In genomic region chr3:123941150-123941941, GRCh38 we compare ENCODE assay signal across 15 cellular contexts. TPM values are rescaled to one million over a fixed set of nuclear protein-coding genes. Genes with fewer than 3 reads are reported as not detected.
DNase-seq lines count a peak whose midpoint lies in the region; ATAC-seq, FAIRE-seq and TF ChIP-seq lines count a peak whose summit lies in the region.
"Had no signal": no experiment of that assay in that cellular context is flagged by ENCODE, and none has a peak within 500 bp of the region (broad histone marks: within the 10 kb centered on the region; RNA-seq: fewer than 3 reads in every experiment).

No MANE protein-coding gene starts in this region.

- H3K9ac ChIP-seq in K562 (ENCODE audit: insufficient read depth in 1 of 2, low read depth in 2 of 2, low read length in 2 of 2): no peak overlapping the region

- H3K9me1 ChIP-seq in K562 (ENCODE audit: control insufficient read depth, insufficient read depth, low read length): no peaks in the 10 kb centered on the region

- in situ Hi-C loops in K562 (cut with MboI): no loop called here

- TF ChIP-seq POLR2A in K562 (conservative IDR thresholded peaks at IDR 0.05): no peak

- CTCF ChIA-PET in K562 (lab: Yijun Ruan, JAX; ENCODE audit: low intra/inter-chr PET ratio): no interaction called here

- H3K4me3 ChIP-seq in K562 (no peak overlapping the region), lower lobe of right lung (no peak overlapping the region), H7 (ENCODE audit: insufficient read depth, low read depth, low read length) (no peak overlapping the region)
- H3K4me3 ChIP-seq: SK-N-MC had no signal

- 69% methylated on average over 3 of the region's 3 CpGs for WGBS in K562 (ENCODE audit: insufficient coverage, low coverage, missing lambda C conversion rate)

- H3K79me2 ChIP-seq in K562 (ENCODE audit: control insufficient read depth, insufficient read depth, low read length): no peaks in the 10 kb centered on the region

- no peaks in the 10 kb centered on the region for H3K9me3 ChIP-seq in K562 (replicated peaks; ENCODE audit: control insufficient read depth, insufficient read depth, low read depth, low read length)
- H3K9me3 ChIP-seq in lower lobe of right lung: no peaks in the 10 kb centered on the region

- TF ChIP-seq EP300 in K562 (IDR thresholded peaks at IDR 0.05; ENCODE audit: low read length): no peak

- POLR2A ChIA-PET in K562 (lab: Yijun Ruan, JAX): no interaction called here

- no peaks in the 10 kb centered on the region for H4K20me1 ChIP-seq in K562 (replicated peaks; ENCODE audit: control insufficient read depth, insufficient read depth, low read length)

- FAIRE-seq in K562 (lab: Jason Lieb, UNC): no peak

- H3K27ac ChIP-seq in K562 (ENCODE audit: extremely low read depth, low read depth, low read length) (no peak overlapping the region), lower lobe of right lung (no peak overlapping the region)
- H3K27ac ChIP-seq: SK-N-MC had no signal

- no peak overlapping the region for H2AFZ ChIP-seq in K562 (ENCODE audit: low read depth, low read length)

- TF ChIP-seq CTCF in AG09319 (IDR thresholded peaks at IDR 0.05; ENCODE audit: low read depth, low read length) (peak; percentile 34), K562 (IDR thresholded peaks at IDR 0.05 in 2 of 3, conservative IDR thresholded peaks at IDR 0.05 in 1 of 3; ENCODE audit: insufficient read depth in 2 of 3, low read depth in 1 of 3, low read length in 3 of 3) (no peak), lower lobe of right lung (IDR thresholded peaks at IDR 0.05) (peak; percentile 14)

- H3K4me2 ChIP-seq in K562 (ENCODE audit: insufficient read depth, low read length): no peak overlapping the region

- BruUV-seq in K562 (replicated peaks; lab: Mats Ljungman, UMichigan): no TSS peak

- H3K4me1 ChIP-seq in K562 (replicated peaks in 1 of 2; ENCODE audit: control insufficient read depth in 2 of 2, insufficient read depth in 2 of 2, low read length in 2 of 2) (no peaks in the 10 kb centered on the region), lower lobe of right lung (no peaks in the 10 kb centered on the region)

- no peak for DNase-seq in AG09319 (ENCODE audit: extremely low read depth, low read depth)
- DNase-seq in Kasumi-1 (lab: John Stamatoyannopoulos, UW): peak; percentile 9 to 10
- no peak for DNase-seq in K562 (ENCODE audit: extremely low read depth in 1 of 4, low spot score in 3 of 4)
- no peak for DNase-seq in lower lobe of right lung
- DNase-seq in GF-D8 (lab: John Stamatoyannopoulos, UW): no peak
- no peak for DNase-seq in NCI-H2029 treated with DMSO at 0.1 percent for 48 hours (lab: John Stamatoyannopoulos, UW)
- DNase-seq in H7: no peak
- DNase-seq in germinal center (ENCODE audit: low spot score): no peak
- DNase-seq: activated naive CD4-positive, alpha-beta T cell; effector memory CD4-positive, alpha-beta T cell; naive B cell; stimulated activated CD4-positive, alpha-beta T cell treated with anti-CD3 and anti-CD28 coated beads, Interleukin-12 subunit alpha, Interleukin-12 subunit beta, amount 100 ng/mL, for 4 hours had no signal

- H3K36me3 ChIP-seq in K562 (ENCODE audit: control insufficient read depth, insufficient read depth, low read length): peaks cover 64% of the 10 kb centered on the region
- peaks cover 26% of the 10 kb centered on the region for H3K36me3 ChIP-seq in lower lobe of right lung
- H3K36me3 ChIP-seq in H7 (replicated peaks; ENCODE audit: control insufficient read depth, insufficient read depth, low read length): peaks cover 7% of the 10 kb centered on the region

- no peak for TF ChIP-seq RAD21 in K562 (CRISPR knock-in tag; conservative IDR thresholded peaks at IDR 0.05 in 1 of 2, IDR thresholded peaks at IDR 0.05 in 1 of 2)

- no peaks in the 10 kb centered on the region for H3K27me3 ChIP-seq in K562 (ENCODE audit: control insufficient read depth in 2 of 2, insufficient read depth in 2 of 2, low read length in 2 of 2)
- no peaks in the 10 kb centered on the region for H3K27me3 ChIP-seq in lower lobe of right lung (ENCODE audit: low read depth)
- no peaks in the 10 kb centered on the region for H3K27me3 ChIP-seq in H7 (ENCODE audit: control insufficient read depth, insufficient read depth, low read length)

- intact Hi-C loops in K562 (cut with micrococcal nuclease) (no loop called here), lower lobe of right lung (cut with DNase I) (no loop called here)

- ATAC-seq in K562 (no peak), lower lobe of right lung (no peak)
- ATAC-seq: stimulated activated memory B cell treated with anti-CD40 and anti-IgM and Interleukin-4, amounts not matched to agents 10 μg/mL and 1 μg/mL and 100 μg/mL, for 72 hours had no signal

TF ChIP-seq in K562, 482 proteins besides CTCF, POLR2A, EP300 and RAD21:
- TF ChIP-seq U2AF1 (optimal IDR thresholded peaks at IDR 0.05; ENCODE audit: low read depth, low read length) (no peak), NFIC (IDR thresholded peaks at IDR 0.05) (peak; percentile 36; the same call in 1 of the 2 replicates)

RNA-seq across cellular contexts. Expression of gene CCDC14, which starts 19.7 kb away (rescaled TPM):
- total RNA-seq in K562 (2011; cell fraction: chromatin; rRNA removed; ENCODE audit: low replicate concordance): 91.7 and 270 TPM in 2 replicates
- 29.0 and 51.5 TPM in 2 replicates for total RNA-seq in K562 (2011; cell fraction: nucleolus; rRNA removed)
- 71.3 and 75.3 TPM in 2 replicates for total RNA-seq in K562 (2011; cell fraction: nucleoplasm; rRNA removed)
- 38.7 and 39.0 TPM in 2 replicates for total RNA-seq in K562 (2014; rRNA removed)
- total RNA-seq in K562 (2014; rRNA removed; fragmentation: Illumina TruSeq; extraction: Trizol): 56.2 and 57.3 TPM in 2 replicates
- total RNA-seq in K562 (2015; rRNA removed; fragmentation: Illumina TruSeq; extraction: Trizol): 53.2 and 64.7 TPM in 2 replicates
- 39.2 and 42.2 TPM in 2 replicates for total RNA-seq in K562 (2021)
- 107 and 175 TPM in 2 replicates for polyA plus RNA-seq in K562 (2011; rRNA removed)
- polyA plus RNA-seq in K562 (2011; cell fraction: cytosol; rRNA removed): 41.1 and 65.8 TPM in 2 replicates
- polyA plus RNA-seq in K562 (2011; cell fraction: nucleus; rRNA removed): 958 and 1,404 TPM in 2 replicates
- polyA plus RNA-seq in K562 (2012): 45.0 and 57.9 TPM in 2 replicates
- polyA plus RNA-seq in K562 (2014; fragmentation: Illumina TruSeq; extraction: Trizol): 57.4 and 77.6 TPM in 2 replicates
- 10 to 100 TPM; 18.6 to 30.9 TPM for polyA plus RNA-seq in K562 (2014; fragmentation: Nextera tagmentation; extraction: Ambion mirVana)
- 56.9 and 73.6 TPM in 2 replicates for polyA plus RNA-seq in K562 (2014; rRNA removed)
- polyA minus RNA-seq in K562 (2011; rRNA and poly(A)+ RNA removed): 66.4 and 107 TPM in 2 replicates
- polyA minus RNA-seq in K562 (2011; cell fraction: cytosol; rRNA and poly(A)+ RNA removed): 11.8 and 20.9 TPM in 2 replicates
- polyA minus RNA-seq in K562 (2011; cell fraction: nucleus; rRNA and poly(A)+ RNA removed): 123 and 252 TPM in 2 replicates
- total RNA-seq in lower lobe of right lung: 36.8 TPM
- total RNA-seq in H7 (2014; rRNA removed; shearing (Covaris generic)): 34.2 and 36.1 TPM in 2 replicates

RNA-seq across cellular contexts. Expression of gene ROPN1, which starts 50.6 kb away (rescaled TPM):
- not detected in 2 replicates for total RNA-seq in K562 (2011; cell fraction: chromatin; rRNA removed; ENCODE audit: low replicate concordance)
- total RNA-seq in K562 (2011; cell fraction: nucleolus; rRNA removed): not detected in 2 replicates
- total RNA-seq in K562 (2011; cell fraction: nucleoplasm; rRNA removed): not detected in 2 replicates
- not detected in 2 replicates for total RNA-seq in K562 (2014; rRNA removed)
- not detected in 2 replicates for total RNA-seq in K562 (2014; rRNA removed; fragmentation: Illumina TruSeq; extraction: Trizol)
- not detected in 2 replicates for total RNA-seq in K562 (2015; rRNA removed; fragmentation: Illumina TruSeq; extraction: Trizol)
- total RNA-seq in K562 (2021): not detected in 2 replicates
- polyA plus RNA-seq in K562 (2011; rRNA removed): not detected in 2 replicates
- not detected in 2 replicates for polyA plus RNA-seq in K562 (2011; cell fraction: cytosol; rRNA removed)
- polyA plus RNA-seq in K562 (2011; cell fraction: nucleus; rRNA removed): not detected in 2 replicates
- polyA plus RNA-seq in K562 (2012): not detected in 2 replicates
- polyA plus RNA-seq in K562 (2014; fragmentation: Illumina TruSeq; extraction: Trizol): not detected in 2 replicates
- polyA plus RNA-seq in K562 (2014; fragmentation: Nextera tagmentation; extraction: Ambion mirVana): not detected
- not detected in 2 replicates for polyA plus RNA-seq in K562 (2014; rRNA removed)
- polyA minus RNA-seq in K562 (2011; rRNA and poly(A)+ RNA removed): not detected in 2 replicates
- polyA minus RNA-seq in K562 (2011; cell fraction: cytosol; rRNA and poly(A)+ RNA removed): not detected in 2 replicates
- polyA minus RNA-seq in K562 (2011; cell fraction: nucleus; rRNA and poly(A)+ RNA removed): not detected in 2 replicates
- total RNA-seq in lower lobe of right lung: not detected
- total RNA-seq in H7 (2014; rRNA removed; shearing (Covaris generic)): not detected in 2 replicates
- total RNA-seq: HT-29 had no signal

RNA-seq across cellular contexts. Expression of gene MYLK, which starts 57.2 kb away (rescaled TPM):
- 0.62 and 1.2 TPM in 2 replicates for total RNA-seq in K562 (2011; cell fraction: chromatin; rRNA removed; ENCODE audit: low replicate concordance)
- 0.50 and 1.6 TPM in 2 replicates for total RNA-seq in K562 (2011; cell fraction: nucleolus; rRNA removed)
- 0.46 and 0.51 TPM in 2 replicates for total RNA-seq in K562 (2011; cell fraction: nucleoplasm; rRNA removed)
- total RNA-seq in K562 (2014; rRNA removed): 0.20 TPM in 1 of 2 replicates, not detected in the other
- total RNA-seq in K562 (2014; rRNA removed; fragmentation: Illumina TruSeq; extraction: Trizol): 0.11 TPM in 1 of 2 replicates, not detected in the other
- 0.04 and 0.18 TPM in 2 replicates for total RNA-seq in K562 (2015; rRNA removed; fragmentation: Illumina TruSeq; extraction: Trizol)
- total RNA-seq in K562 (2021): 0.53 and 0.74 TPM in 2 replicates
- polyA plus RNA-seq in K562 (2011; rRNA removed): 0.07 and 0.13 TPM in 2 replicates
- polyA plus RNA-seq in K562 (2011; cell fraction: cytosol; rRNA removed): 0.07 TPM in 1 of 2 replicates, not detected in the other
- 0.20 TPM in 2 replicates for polyA plus RNA-seq in K562 (2011; cell fraction: nucleus; rRNA removed)
- polyA plus RNA-seq in K562 (2012): 0.14 and 0.32 TPM in 2 replicates
- 0.07 and 0.22 TPM in 2 replicates for polyA plus RNA-seq in K562 (2014; fragmentation: Illumina TruSeq; extraction: Trizol)
- under 1 TPM; 0.11 to 0.21 TPM for polyA plus RNA-seq in K562 (2014; fragmentation: Nextera tagmentation; extraction: Ambion mirVana)
- polyA plus RNA-seq in K562 (2014; rRNA removed): not detected in 2 replicates
- 0.03 and 0.04 TPM in 2 replicates for polyA minus RNA-seq in K562 (2011; rRNA and poly(A)+ RNA removed)
- polyA minus RNA-seq in K562 (2011; cell fraction: cytosol; rRNA and poly(A)+ RNA removed): not detected in 2 replicates
- polyA minus RNA-seq in K562 (2011; cell fraction: nucleus; rRNA and poly(A)+ RNA removed): 0.13 and 0.22 TPM in 2 replicates
- total RNA-seq in lower lobe of right lung: 156 TPM
- total RNA-seq in H7 (2014; rRNA removed; shearing (Covaris generic)): 3.1 and 4.6 TPM in 2 replicates

Comparison
In these comparisons a context has a peak if more than half of its experiments do, and no peak if none do; other contexts are left out.
1. DNase-seq: peak in Kasumi-1 (2 of 2); none in AG09319 (single experiment), K562 (0 of 4), lower lobe of right lung (single experiment), GF-D8 (single experiment), NCI-H2029 treated with DMSO at 0.1 percent for 48 hours (single experiment), H7 (single experiment) and germinal center (single experiment).
2. CTCF ChIP-seq: peak in AG09319 (single experiment) and lower lobe of right lung (single experiment); none in K562 (0 of 3).
3. RNA of gene MYLK, which starts 57.2 kb away (total RNA-seq): 156 TPM in lower lobe of right lung (single experiment); 3.1 to 4.6 TPM in H7 and 0.04 to 1.6 TPM in K562; every median in the first group is over 10 times any median in the second.